Comparison of ENCODE assay signal across 34 cellular contexts in genomic region chr15:25909806-25910205, GRCh38. TPM values are rescaled to one million over a fixed set of nuclear protein-coding genes. Genes with fewer than 3 reads are reported as not detected.
"Had no signal": no experiment of that assay in that cellular context is flagged by ENCODE, and none has a peak within 500 bp of the region (broad histone marks: within the 10 kb centered on the region; RNA-seq: fewer than 3 reads in every experiment).

No MANE protein-coding gene starts in this region.

- H3K9me3 ChIP-seq: ascending aorta had no signal

- H3K36me3 ChIP-seq: ascending aorta, cardiac muscle cell had no signal

- H3K4me3 Mint-ChIP-seq: activated B cell treated with CpG ODN at 0.5 μM for 24 hours; activated CD4-positive, alpha-beta memory T cell treated with anti-CD3 and anti-CD28 coated beads, Interleukin-2, amount 10 ng/mL, durations not matched to agents 7 days and 5 days; activated CD4-positive, alpha-beta T cell treated with anti-CD3 and anti-CD28 coated beads, Interleukin-2, amount 10 ng/mL, durations not matched to agents 7 days and 5 days; activated CD8-positive, alpha-beta memory T cell treated with anti-CD3 and anti-CD28 coated beads, Interleukin-2, amount 10 ng/mL, durations not matched to agents 7 days and 5 days; activated CD8-positive, alpha-beta T cell treated with anti-CD3 and anti-CD28 coated beads, Interleukin-2, amount 10 ng/mL, durations not matched to agents 7 days and 5 days; activated naive CD4-positive, alpha-beta T cell treated with anti-CD3 and anti-CD28 coated beads, Interleukin-2, amount 10 ng/mL, durations not matched to agents 7 days and 5 days; activated naive CD4-positive, alpha-beta T cell treated with anti-CD3 and anti-CD28 coated beads, Interleukin-2, amount 50 U/mL, for 24 hours; activated naive CD8-positive, alpha-beta T cell; activated naive CD8-positive, alpha-beta T cell treated with anti-CD3 and anti-CD28 coated beads, Interleukin-2, amount 10 ng/mL, durations not matched to agents 7 days and 5 days; activated naive CD8-positive, alpha-beta T cell treated with anti-CD3 and anti-CD28 coated beads, Interleukin-2, amount 50 U/mL, for 24 hours; activated T-cell treated with anti-CD3 and anti-CD28 coated beads, Interleukin-2, amount 50 U/mL, for 24 hours; brain; central memory CD8-positive, alpha-beta T cell; T-helper 1 cell treated with Interleukin-12 subunit alpha and Interleukin-12 subunit beta and Interleukin-4 antibody, amounts not matched to agents 30 μg/mL and 1 μg/mL, for 36 hours; T-helper 2 cell treated with Interferon-gamma antibody and Interleukin-4, amounts not matched to agents 5 μg/mL and 100 μg/mL, for 36 hours had no signal

- H3K9me3 Mint-ChIP-seq: activated CD4-positive, alpha-beta memory T cell treated with anti-CD3 and anti-CD28 coated beads, Interleukin-2, amount 10 ng/mL, durations not matched to agents 7 days and 5 days; activated CD4-positive, alpha-beta T cell treated with anti-CD3 and anti-CD28 coated beads, Interleukin-2, amount 10 ng/mL, durations not matched to agents 7 days and 5 days; activated naive CD8-positive, alpha-beta T cell treated with anti-CD3 and anti-CD28 coated beads, Interleukin-2, amount 50 U/mL, for 24 hours; activated T-cell treated with anti-CD3 and anti-CD28 coated beads, Interleukin-2, amount 50 U/mL, for 24 hours; activated T-helper 2 cell treated with anti-CD3 and anti-CD28 coated beads, Interferon-gamma antibody, Interleukin-2, Interleukin-4, amounts not matched to agents 10 μg/mL and 5 μg/mL and 100 μg/mL, durations not matched to agents 14 hours and 24 hours and 36 hours; central memory CD8-positive, alpha-beta T cell; T-helper 1 cell treated with Interleukin-12 subunit alpha and Interleukin-12 subunit beta and Interleukin-4 antibody, amounts not matched to agents 30 μg/mL and 1 μg/mL, for 36 hours; T-helper 2 cell treated with Interferon-gamma antibody and Interleukin-4, amounts not matched to agents 5 μg/mL and 100 μg/mL, for 36 hours had no signal

- H3K4me1 ChIP-seq: ascending aorta had no signal

- H3K27ac ChIP-seq: ascending aorta, cardiac muscle cell, VCaP had no signal

- H3K27me3 Mint-ChIP-seq: activated CD4-positive, alpha-beta memory T cell treated with anti-CD3 and anti-CD28 coated beads, Interleukin-2, amount 10 ng/mL, durations not matched to agents 7 days and 5 days; activated CD4-positive, alpha-beta T cell treated with anti-CD3 and anti-CD28 coated beads, Interleukin-2, amount 10 ng/mL, durations not matched to agents 7 days and 5 days; activated naive CD4-positive, alpha-beta T cell treated with anti-CD3 and anti-CD28 coated beads, Interleukin-2, amount 50 U/mL, for 24 hours; activated naive CD8-positive, alpha-beta T cell; activated naive CD8-positive, alpha-beta T cell treated with anti-CD3 and anti-CD28 coated beads, Interleukin-2, amount 50 U/mL, for 24 hours; activated T-cell treated with anti-CD3 and anti-CD28 coated beads, Interleukin-2, amount 50 U/mL, for 24 hours; brain; central memory CD8-positive, alpha-beta T cell had no signal

- H3K27ac Mint-ChIP-seq: activated B cell treated with CpG ODN at 0.5 μM for 24 hours; activated CD4-positive, alpha-beta memory T cell treated with anti-CD3 and anti-CD28 coated beads, Interleukin-2, amount 10 ng/mL, durations not matched to agents 7 days and 5 days; activated CD4-positive, alpha-beta T cell treated with anti-CD3 and anti-CD28 coated beads, Interleukin-2, amount 10 ng/mL, durations not matched to agents 7 days and 5 days; activated CD8-positive, alpha-beta memory T cell treated with anti-CD3 and anti-CD28 coated beads, Interleukin-2, amount 10 ng/mL, durations not matched to agents 7 days and 5 days; activated CD8-positive, alpha-beta T cell treated with anti-CD3 and anti-CD28 coated beads, Interleukin-2, amount 10 ng/mL, durations not matched to agents 7 days and 5 days; activated naive CD4-positive, alpha-beta T cell treated with anti-CD3 and anti-CD28 coated beads, Interleukin-2, amount 10 ng/mL, durations not matched to agents 7 days and 5 days; activated naive CD4-positive, alpha-beta T cell treated with anti-CD3 and anti-CD28 coated beads, Interleukin-2, amount 50 U/mL, for 24 hours; activated naive CD8-positive, alpha-beta T cell; activated naive CD8-positive, alpha-beta T cell treated with anti-CD3 and anti-CD28 coated beads, Interleukin-2, amount 10 ng/mL, durations not matched to agents 7 days and 5 days; activated naive CD8-positive, alpha-beta T cell treated with anti-CD3 and anti-CD28 coated beads, Interleukin-2, amount 50 U/mL, for 24 hours; activated T-cell treated with anti-CD3 and anti-CD28 coated beads, Interleukin-2, amount 50 U/mL, for 24 hours; activated T-helper 2 cell treated with anti-CD3 and anti-CD28 coated beads, Interferon-gamma antibody, Interleukin-2, Interleukin-4, amounts not matched to agents 10 μg/mL and 5 μg/mL and 100 μg/mL, durations not matched to agents 14 hours and 24 hours and 36 hours; brain; T-helper 1 cell treated with Interleukin-12 subunit alpha and Interleukin-12 subunit beta and Interleukin-4 antibody, amounts not matched to agents 30 μg/mL and 1 μg/mL, for 36 hours; T-helper 2 cell treated with Interferon-gamma antibody and Interleukin-4, amounts not matched to agents 5 μg/mL and 100 μg/mL, for 36 hours had no signal

- H3K36me3 Mint-ChIP-seq: activated CD8-positive, alpha-beta memory T cell treated with anti-CD3 and anti-CD28 coated beads, Interleukin-2, amount 10 ng/mL, durations not matched to agents 7 days and 5 days; activated naive CD4-positive, alpha-beta T cell treated with anti-CD3 and anti-CD28 coated beads, Interleukin-2, amount 10 ng/mL, durations not matched to agents 7 days and 5 days; activated naive CD4-positive, alpha-beta T cell treated with anti-CD3 and anti-CD28 coated beads, Interleukin-2, amount 50 U/mL, for 24 hours; activated naive CD8-positive, alpha-beta T cell; activated naive CD8-positive, alpha-beta T cell treated with anti-CD3 and anti-CD28 coated beads, Interleukin-2, amount 10 ng/mL, durations not matched to agents 7 days and 5 days; brain had no signal

- H3K4me3 ChIP-seq: ascending aorta, cardiac muscle cell had no signal

- DNase-seq: activated B cell treated with CpG ODN at 0.5 μM for 24 hours; activated CD4-positive, alpha-beta memory T cell treated with anti-CD3 and anti-CD28 coated beads, Interleukin-2, amount 10 ng/mL, durations not matched to agents 7 days and 5 days; activated CD4-positive, alpha-beta T cell treated with anti-CD3 and anti-CD28 coated beads for 4 hours; activated CD4-positive, alpha-beta T cell treated with anti-CD3 and anti-CD28 coated beads, Interleukin-2, amount 10 ng/mL, durations not matched to agents 7 days and 5 days; activated CD4-positive, CD25-positive, alpha-beta regulatory T cell treated with anti-CD3 and anti-CD28 coated beads, Interleukin-2, amount 50 U/mL, for 72 hours; activated CD8-positive, alpha-beta memory T cell treated with anti-CD3 and anti-CD28 coated beads for 24 hours; activated CD8-positive, alpha-beta memory T cell treated with anti-CD3 and anti-CD28 coated beads, Interleukin-2, amount 10 ng/mL, durations not matched to agents 7 days and 5 days; activated CD8-positive, alpha-beta memory T cell treated with anti-CD3 and anti-CD28 coated beads, Interleukin-2, amount 50 U/mL, for 48 hours; activated CD8-positive, alpha-beta T cell treated with anti-CD3 and anti-CD28 coated beads, Interleukin-2, amount 10 ng/mL, durations not matched to agents 7 days and 5 days; activated effector memory CD4-positive, alpha-beta T cell treated with Interleukin-2 at 50 U/mL for 16 hours; activated gamma-delta T cell; activated naive CD4-positive, alpha-beta T cell treated with anti-CD3 and anti-CD28 coated beads, Interleukin-2, amount 10 ng/mL, durations not matched to agents 7 days and 5 days; activated naive CD4-positive, alpha-beta T cell treated with Interleukin-2 at 50 U/mL for 16 hours; activated naive CD8-positive, alpha-beta T cell treated with anti-CD3 and anti-CD28 coated beads, Interleukin-2, amount 10 ng/mL, durations not matched to agents 7 days and 5 days; activated naive CD8-positive, alpha-beta T cell treated with anti-CD3 and anti-CD28 coated beads, Interleukin-2, amount 50 U/mL, for 24 hours; activated T-cell treated with anti-CD3 and anti-CD28 coated beads, Interleukin-2, amount 50 U/mL, for 24 hours; activated T-cell treated with anti-CD3 and anti-CD28 coated beads, Interleukin-2, amount 50 U/mL, for 48 hours; amygdala; anterior cingulate cortex; caudate nucleus; cerebellar nuclear complex; T-helper 1 cell; T-helper 2 cell; T-helper 9 cell had no signal

- H3K4me1 Mint-ChIP-seq: activated B cell treated with CpG ODN at 0.5 μM for 24 hours; activated CD4-positive, alpha-beta memory T cell treated with anti-CD3 and anti-CD28 coated beads, Interleukin-2, amount 10 ng/mL, durations not matched to agents 7 days and 5 days; activated CD4-positive, alpha-beta T cell treated with anti-CD3 and anti-CD28 coated beads, Interleukin-2, amount 10 ng/mL, durations not matched to agents 7 days and 5 days; activated naive CD4-positive, alpha-beta T cell treated with anti-CD3 and anti-CD28 coated beads, Interleukin-2, amount 10 ng/mL, durations not matched to agents 7 days and 5 days; brain; central memory CD8-positive, alpha-beta T cell had no signal

- H3K27me3 ChIP-seq: ascending aorta, cardiac muscle cell had no signal

RNA-seq across cellular contexts. Expression of gene ATP10A, which starts 46.7 kb away (rescaled TPM):
- total RNA-seq: activated B cell treated with CpG ODN at 0.5 μM for 24 hours, cardiac muscle cell had no signal
- polyA plus RNA-seq: cardiac muscle cell had no signal
